11 cellular contexts compared by ENCODE assay signal in the genomic region with DNA sequence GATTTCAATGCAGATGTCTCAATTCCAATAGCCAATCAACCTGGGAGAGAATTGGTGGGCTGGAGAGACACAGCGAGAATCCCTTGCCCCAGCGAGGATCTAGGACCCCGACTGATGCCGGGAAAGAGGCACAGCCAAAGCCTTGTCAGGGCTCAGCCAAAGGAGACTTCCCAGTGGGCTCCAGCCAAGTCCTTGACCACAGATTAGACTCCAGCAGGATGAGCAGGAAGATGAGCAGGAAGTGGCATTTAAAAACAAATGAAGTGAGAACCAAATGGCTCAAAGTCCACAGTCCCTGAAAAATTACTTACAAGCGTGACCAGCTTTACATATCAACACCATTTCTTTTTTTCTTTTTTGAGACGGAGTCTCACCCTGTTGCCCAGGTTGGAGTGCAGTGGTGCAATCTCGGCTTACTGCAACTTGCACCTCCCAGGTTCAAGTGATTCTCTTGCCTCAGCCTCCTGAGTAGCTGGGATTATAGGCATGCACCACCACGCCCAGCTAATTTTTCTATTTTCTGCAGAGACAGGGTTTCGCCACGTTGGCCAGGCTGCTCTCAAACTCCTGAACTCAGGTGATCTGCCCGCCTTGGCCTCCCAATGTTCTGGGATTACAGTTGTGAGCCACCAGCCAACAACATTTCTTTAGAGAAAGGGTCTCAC. TPM values are rescaled to one million over a fixed set of nuclear protein-coding genes. Genes with fewer than 3 reads are reported as not detected.
DNase-seq lines count a peak whose midpoint lies in the region; ATAC-seq and TF ChIP-seq lines count a peak whose summit lies in the region.
"Had no signal": no experiment of that assay in that cellular context is flagged by ENCODE, and none has a peak within 500 bp of the region (broad histone marks: within the 10 kb centered on the region; RNA-seq: fewer than 3 reads in every experiment).

No MANE protein-coding gene starts in this region.

- H3K36me3 ChIP-seq in colonic mucosa (no peaks in the 10 kb centered on the region), upper lobe of right lung (no peaks in the 10 kb centered on the region)
- H3K36me3 ChIP-seq: prostate gland, thyroid gland had no signal

- DNase-seq in HT1080 (ENCODE audit: low read depth) (peak; percentile 20), colonic mucosa (no peak), lung microvascular endothelial cell (ENCODE audit: low read depth in 2 of 2) (peak; percentile 49 to 55), upper lobe of right lung (peak; percentile 32), inferior parietal cortex (ENCODE audit: extremely low spot score) (no peak)
- DNase-seq in activated CD4-positive, alpha-beta T cell treated with anti-CD3 and anti-CD28 coated beads for 4 hours = no peak
- DNase-seq: activated CD4-positive, alpha-beta T cell treated with anti-CD3 and anti-CD28 coated beads, Interleukin-2, amount 50 U/mL, for 4 hours; NCI-H1092 had no signal

- H3K4me3 ChIP-seq in colonic mucosa (no peak overlapping the region), upper lobe of right lung (no peak overlapping the region)
- H3K4me3 ChIP-seq: prostate gland, thyroid gland had no signal

- peak overlapping the region in 1 of 2 donors; percentile 48 for H3K9ac ChIP-seq in colonic mucosa (ENCODE audit: low read depth in 2 of 2, low read length in 2 of 2)

- intact Hi-C loops in colonic mucosa (cut with DNase I) (no loop called here), upper lobe of right lung (cut with DNase I) (no loop called here)

- ATAC-seq in upper lobe of right lung (no peak), HG02798 (IDR thresholded peaks at IDR 0.05; ENCODE audit: poor library complexity, unreplicated experiment) (no peak)

- TF ChIP-seq CTCF in colonic mucosa (IDR thresholded peaks at IDR 0.05) (no peak), upper lobe of right lung (IDR thresholded peaks at IDR 0.05) (no peak)

- H3K27ac ChIP-seq in colonic mucosa (peak overlapping the region; percentile 49), upper lobe of right lung (peak overlapping the region; percentile 17)
- H3K27ac ChIP-seq: prostate gland had no signal

- H3K9me3 ChIP-seq in colonic mucosa = no peaks in the 10 kb centered on the region
- no peaks in the 10 kb centered on the region for H3K9me3 ChIP-seq in upper lobe of right lung
- H3K9me3 ChIP-seq: prostate gland, thyroid gland had no signal

- H3K4me1 ChIP-seq in colonic mucosa (peaks cover 26% of the 10 kb centered on the region), upper lobe of right lung (peaks cover 48% of the 10 kb centered on the region)

- H3K27me3 ChIP-seq in colonic mucosa = no peaks in the 10 kb centered on the region
- no peaks in the 10 kb centered on the region for H3K27me3 ChIP-seq in upper lobe of right lung
- H3K27me3 ChIP-seq: thyroid gland had no signal

RNA-seq across cellular contexts. Expression of gene CTBP2, which starts 40.2 kb away (rescaled TPM):
- total RNA-seq in HT1080 (2014; rRNA removed; shearing (Covaris generic)) = 72.9 and 87.9 TPM in 2 replicates
- 70.1 and 75.2 TPM in 2 replicates for polyA plus RNA-seq in HT1080 (2015; cell fraction: cytosol; rRNA removed)
- 81.8 and 86.0 TPM in 2 replicates for polyA plus RNA-seq in HT1080 (2015; cell fraction: nucleus; rRNA removed)
- total RNA-seq in colonic mucosa (100 to 1,000 TPM; 106 to 172 TPM), lung microvascular endothelial cell (60.6 and 79.6 TPM in 2 replicates), upper lobe of right lung (66.7 TPM)

Comparison
In these comparisons a context has a peak if more than half of its experiments do, and no peak if none do; other contexts are left out.
1. DNase-seq: peak in HT1080 (single experiment), lung microvascular endothelial cell (2 of 2) and upper lobe of right lung (single experiment); none in colonic mucosa (single experiment), activated CD4-positive, alpha-beta T cell treated with anti-CD3 and anti-CD28 coated beads for 4 hours (0 of 2) and inferior parietal cortex (single experiment).